ENCODE assay signal across 27 cellular contexts in genomic region chr9:102796244-102796643, GRCh38.
"Had no signal": no experiment of that assay in that cellular context is flagged by ENCODE, and none has a peak within 500 bp of the region (broad histone marks: within the 10 kb centered on the region; RNA-seq: fewer than 3 reads in every experiment).

No MANE protein-coding gene starts in this region.

- H3K4me3 ChIP-seq: adrenal gland, colonic mucosa, Peyer's patch, SJSA1 had no signal

- H3K4me2 ChIP-seq: KMS-11 had no signal

- H3K9ac ChIP-seq: KMS-11 had no signal

- H3K27me3 ChIP-seq: adrenal gland, colonic mucosa, Peyer's patch, SJSA1 had no signal

- H3K4me1 ChIP-seq: adrenal gland, colonic mucosa, Peyer's patch, SJSA1 had no signal

- H3K27ac ChIP-seq: adrenal gland, colonic mucosa, KMS-11, Peyer's patch, SJSA1, VCaP had no signal

- H3K9me3 ChIP-seq: colonic mucosa, Peyer's patch, SJSA1 had no signal

- DNase-seq: activated CD4-positive, alpha-beta memory T cell treated with anti-CD3 and anti-CD28 coated beads for 36 hours; activated CD4-positive, alpha-beta T cell treated with anti-CD3 and anti-CD28 coated beads, Interleukin-2, amount 10 ng/mL, durations not matched to agents 7 days and 5 days; activated CD4-positive, CD25-positive, alpha-beta regulatory T cell; activated CD8-positive, alpha-beta memory T cell treated with anti-CD3 and anti-CD28 coated beads for 24 hours; activated gamma-delta T cell; activated naive CD4-positive, alpha-beta T cell treated with anti-CD3 and anti-CD28 coated beads for 36 hours; activated T-cell treated with anti-CD3 and anti-CD28 coated beads, Interleukin-2, amount 50 U/mL, for 4 hours; adrenal gland; anterior cingulate cortex; colonic mucosa; NCI-H1092; NCI-H1417; NCI-H2029; NCI-H2107; NCI-H2171 treated with DMSO at 0.1 percent for 48 hours; NCI-H345; NCI-H510A; NCI-H526 treated with DMSO at 0.1 percent for 48 hours; NCI-H82; NK-92 treated with Interleukin-12 subunit alpha and Interleukin-12 subunit beta, amount 100 ng/mL, for 24 hours; Peyer's patch; SHP77; SW 1271; T-helper 9 cell had no signal

- H3K36me3 ChIP-seq: adrenal gland, colonic mucosa, Peyer's patch, SJSA1 had no signal
